21 cellular contexts compared by ENCODE assay signal in genomic region chr15:70078578-70079417, GRCh38. TPM values are rescaled to one million over a fixed set of nuclear protein-coding genes. Genes with fewer than 3 reads are reported as not detected.
A peak's percentile ranks its signal among the peaks of the same experiment; 100 is the strongest.
DNase-seq lines count a peak whose midpoint lies in the region; ATAC-seq and TF ChIP-seq lines count a peak whose summit lies in the region.
"Had no signal": no experiment of that assay in that cellular context is flagged by ENCODE, and none has a peak within 500 bp of the region (broad histone marks: within the 10 kb centered on the region; RNA-seq: fewer than 3 reads in every experiment).

No MANE protein-coding gene starts in this region.

- H3K36me3 Mint-ChIP-seq in glutamatergic neuron (ENCODE audit: unreplicated experiment): peaks cover under 1% of the 10 kb centered on the region

- CTCF ChIA-PET in Panc1 (lab: Charles Lee): no interaction called here

- H3K9me3 ChIP-seq in Panc1 (ENCODE audit: control insufficient read depth, insufficient read depth, low read depth, low read length) (no peaks in the 10 kb centered on the region), neutrophil (no peaks in the 10 kb centered on the region), aorta (ENCODE audit: control insufficient read depth, low read length) (no peaks in the 10 kb centered on the region)
- H3K9me3 ChIP-seq: transverse colon had no signal

- H3K4me1 ChIP-seq in Panc1 (ENCODE audit: control insufficient read depth, insufficient read depth, low read length) (peaks cover 9% of the 10 kb centered on the region; the same call in 1 of the 2 replicates), neutrophil (ENCODE audit: control insufficient read depth in 1 of 2, insufficient read depth in 1 of 2, low read depth in 1 of 2, low read length in 1 of 2) (peaks cover 3 to 7% of the 10 kb centered on the region in 2 experiments), aorta (ENCODE audit: control insufficient read depth in 1 of 2, insufficient read depth in 2 of 2, low read length in 2 of 2) (no peaks in the 10 kb centered on the region)

- H3K27ac ChIP-seq in Panc1 (ENCODE audit: low read length) (no peak overlapping the region), neutrophil (peak overlapping the region; percentile 5), aorta (ENCODE audit: low read depth in 1 of 2, low read length in 2 of 2) (no peak overlapping the region)
- H3K27ac ChIP-seq: epithelial cell of prostate had no signal

- peak; percentile 40; the same call in 1 of the 2 replicates for ATAC-seq in Panc1
- ATAC-seq in aorta (ENCODE audit: low FRiP score): peak; percentile 5
- ATAC-seq in HG02973 (IDR thresholded peaks at IDR 0.05; ENCODE audit: unreplicated experiment): no peak
- no peak for ATAC-seq in GM19035 (IDR thresholded peaks at IDR 0.05; ENCODE audit: unreplicated experiment)
- ATAC-seq: stimulated activated naive CD8-positive, alpha-beta T cell treated with anti-CD3 and anti-CD28 coated beads, Interleukin-15, Interleukin-2, amounts not matched to agents 100 U/mL and 50 U/mL, for 24 hours had no signal

- peaks cover 55% of the 10 kb centered on the region for H3K4me1 Mint-ChIP-seq in glutamatergic neuron (ENCODE audit: low read depth, unreplicated experiment)

- H3K27me3 Mint-ChIP-seq in glutamatergic neuron (ENCODE audit: unreplicated experiment): peaks cover 16% of the 10 kb centered on the region
- H3K27me3 Mint-ChIP-seq: activated CD4-positive, alpha-beta T cell treated with anti-CD3 and anti-CD28 coated beads, Interleukin-2, amount 10 ng/mL, durations not matched to agents 24 days and 14 days had no signal

- peak overlapping the region; percentile 32 for H3K4me3 Mint-ChIP-seq in glutamatergic neuron (ENCODE audit: unreplicated experiment)
- H3K4me3 Mint-ChIP-seq: activated CD4-positive, alpha-beta T cell treated with anti-CD3 and anti-CD28 coated beads, Interleukin-2, amount 10 ng/mL, durations not matched to agents 24 days and 14 days; HFFc6 had no signal

- no peaks in the 10 kb centered on the region for H3K9me3 Mint-ChIP-seq in glutamatergic neuron (ENCODE audit: unreplicated experiment)
- H3K9me3 Mint-ChIP-seq: activated CD4-positive, alpha-beta T cell treated with anti-CD3 and anti-CD28 coated beads, Interleukin-2, amount 10 ng/mL, durations not matched to agents 24 days and 14 days; HFFc6 had no signal

- H3K36me3 ChIP-seq in Panc1 (ENCODE audit: control insufficient read depth, insufficient read depth, low read length) (peaks cover 33% of the 10 kb centered on the region), neutrophil (peaks cover 100% of the 10 kb centered on the region), aorta (ENCODE audit: control insufficient read depth in 1 of 2, insufficient read depth in 2 of 2, low read length in 1 of 2) (peaks cover 6 to 8% of the 10 kb centered on the region in 2 donors)

- H3K27ac Mint-ChIP-seq in glutamatergic neuron (ENCODE audit: unreplicated experiment): no peak overlapping the region
- H3K27ac Mint-ChIP-seq: activated CD4-positive, alpha-beta T cell treated with anti-CD3 and anti-CD28 coated beads, Interleukin-2, amount 10 ng/mL, durations not matched to agents 24 days and 14 days; HFFc6 had no signal

- no TSS peak for BruUV-seq in Panc1 (replicated peaks; lab: Mats Ljungman, UMichigan)

- no peak for DNase-seq in Panc1 (ENCODE audit: low read depth, low spot score)
- no peak for DNase-seq in glutamatergic neuron
- DNase-seq in aorta: no peak
- DNase-seq in germinal center (ENCODE audit: low spot score): no peak
- DNase-seq: activated CD4-positive, alpha-beta T cell treated with anti-CD3 and anti-CD28 coated beads, Interleukin-2, amount 10 ng/mL, durations not matched to agents 24 days and 14 days; activated CD8-positive, alpha-beta memory T cell treated with anti-CD3 and anti-CD28 coated beads, Interleukin-2, amount 50 U/mL, for 4 hours; activated effector memory CD4-positive, alpha-beta T cell treated with Interleukin-2 at 50 U/mL for 16 hours; Calu3; HFFc6; hypothalamus; NCI-H1436; NCI-H2171 treated with DMSO at 0.1 percent for 48 hours; OCI-M1; SHP77 treated with DMSO at 0.1 percent for 48 hours; stimulated activated CD4-positive, alpha-beta T cell treated with anti-CD3 and anti-CD28 coated beads, Interleukin-2, amount 100 ng/mL, for 24 hours; stimulated activated naive CD8-positive, alpha-beta T cell treated with anti-CD3 and anti-CD28 coated beads, Interleukin-15, Interleukin-2, amounts not matched to agents 100 U/mL and 50 U/mL, for 24 hours; transverse colon had no signal

- in situ Hi-C loops in Panc1 (cut with HindIII; ENCODE audit: low pct_unique_long_range_greater_than_20kb, low sequenced_read_pairs): no loop called here

- intact Hi-C loops in Panc1 (cut with micrococcal nuclease; ENCODE audit: unreplicated experiment) (no loop called here), aorta (cut with DNase I) (no loop called here)

- WGBS in aorta, 2 donors: 74 to 82% methylated on average over 13 of the region's 13 CpGs

- TF ChIP-seq CTCF in Panc1 (IDR thresholded peaks at IDR 0.05) (no peak), glutamatergic neuron (IDR thresholded peaks at IDR 0.05; ENCODE audit: partially characterized antibody, unreplicated experiment) (no peak), neutrophil (IDR thresholded peaks at IDR 0.05) (no peak)

- H3K4me3 ChIP-seq in Panc1 (ENCODE audit: low read depth in 2 of 2, low read length in 2 of 2): no peak overlapping the region
- H3K4me3 ChIP-seq in neutrophil (ENCODE audit: low read depth in 1 of 2, low read length in 1 of 2): no peak overlapping the region
- no peak overlapping the region for H3K4me3 ChIP-seq in aorta (ENCODE audit: low read length in 2 of 2)
- H3K4me3 ChIP-seq: transverse colon had no signal

- POLR2A ChIA-PET in Panc1 (lab: Charles Lee): no interaction called here

- H3K27me3 ChIP-seq in Panc1 (ENCODE audit: control insufficient read depth, insufficient read depth, low read length): no peaks in the 10 kb centered on the region
- H3K27me3 ChIP-seq in neutrophil: no peaks in the 10 kb centered on the region
- H3K27me3 ChIP-seq in aorta (ENCODE audit: control insufficient read depth in 1 of 2, insufficient read depth in 2 of 2, low read length in 1 of 2): no peaks in the 10 kb centered on the region
- H3K27me3 ChIP-seq: transverse colon had no signal

RNA-seq across cellular contexts. Expression of gene TLE3, which starts 18.9 kb away (rescaled TPM):
- total RNA-seq in Panc1 (2021; ENCODE audit: unreplicated experiment) (132 TPM), glutamatergic neuron (ENCODE audit: unreplicated experiment) (89.2 TPM), aorta (10 to 100 TPM; 43.0 to 89.9 TPM)
- 94.7 TPM for polyA plus RNA-seq in Panc1 (2012; ENCODE audit: insufficient read length)
- 10 to 100 TPM in 1 of 2 donors, 1 to 10 TPM in 1; 8.3 to 13.4 TPM for polyA plus RNA-seq in aorta

Comparison
In these comparisons a context has a peak if more than half of its experiments do, and no peak if none do; other contexts are left out.
1. ATAC-seq: peak in Panc1 (single experiment) and aorta (single experiment); none in HG02973 (single experiment) and GM19035 (single experiment).